ENCODE assay signal across 35 cellular contexts in genomic region chr12:125377093-125377492, GRCh38.
"Had no signal": no experiment of that assay in that cellular context is flagged by ENCODE, and none has a peak within 500 bp of the region (broad histone marks: within the 10 kb centered on the region; RNA-seq: fewer than 3 reads in every experiment).

No MANE protein-coding gene starts in this region.

- H3K27ac ChIP-seq: KMS-11 had no signal

- DNase-seq: Karpas-422, Kasumi-1, MG63, MM.1S, MV-4-11, NCI-H1048, NCI-H1092, NCI-H1092 treated with DMSO at 0.1 percent for 48 hours, NCI-H1105, NCI-H1105 treated with DMSO at 0.1 percent for 48 hours, NCI-H1417, NCI-H1417 treated with DMSO at 0.1 percent for 48 hours, NCI-H1436, NCI-H1436 treated with DMSO at 0.1 percent for 48 hours, NCI-H146, NCI-H1694, NCI-H1694 treated with DMSO at 0.1 percent for 48 hours, NCI-H187, NCI-H187 treated with DMSO at 0.1 percent for 48 hours, NCI-H1930, NCI-H2029, NCI-H2029 treated with DMSO at 0.1 percent for 48 hours, NCI-H2081, NCI-H2081 treated with DMSO at 0.1 percent for 48 hours, NCI-H2107, NCI-H2171, NCI-H2171 treated with DMSO at 0.1 percent for 48 hours, NCI-H2227 treated with DMSO at 0.1 percent for 48 hours, NCI-H226, NCI-H345, NCI-H446, NCI-H446 treated with DMSO at 0.1 percent for 48 hours, NCI-H510A, NCI-H510A treated with DMSO at 0.1 percent for 48 hours had no signal

- H3K9me3 ChIP-seq: MG63 had no signal

- H3K36me3 ChIP-seq: MG63 had no signal

- H3K4me3 ChIP-seq: MG63 had no signal
